ENCODE assay signal across 2 cellular contexts in the genomic region with DNA sequence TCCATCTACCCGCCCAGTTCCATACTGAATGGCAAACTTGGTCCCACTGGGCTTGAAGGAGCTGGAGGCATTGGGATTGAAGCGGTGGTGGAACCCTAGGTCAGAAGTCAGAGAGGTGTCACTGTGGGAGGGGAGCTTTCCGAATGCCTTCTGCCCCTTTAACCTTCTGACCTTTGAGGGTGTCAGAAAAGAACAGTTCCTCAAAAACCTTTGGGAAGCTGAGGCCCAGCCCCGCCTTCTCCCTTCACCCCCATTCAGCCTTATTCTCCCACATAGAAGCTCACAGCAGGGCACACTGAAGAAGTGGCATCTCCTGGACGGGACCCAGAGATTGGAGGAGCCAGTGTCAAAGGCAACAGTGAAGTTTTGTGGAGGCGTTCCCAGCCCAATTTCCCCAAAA. TPM values are rescaled to one million over a fixed set of nuclear protein-coding genes. Genes with fewer than 3 reads are reported as not detected.
"Had no signal": no experiment of that assay in that cellular context is flagged by ENCODE, and none has a peak within 500 bp of the region (broad histone marks: within the 10 kb centered on the region; RNA-seq: fewer than 3 reads in every experiment).

No MANE protein-coding gene starts in this region.

RNA-seq across cellular contexts. Expression of a gene that starts 7.9 kb away (rescaled TPM):
- total RNA-seq: foreskin keratinocyte had no signal
- polyA plus RNA-seq: foreskin keratinocyte had no signal

RNA-seq across cellular contexts. Expression of a gene that starts 28.4 kb away (rescaled TPM):
- total RNA-seq: dermis blood vessel endothelial cell had no signal
